In genomic region chr4:3659131-3659530, GRCh38 we compare ENCODE assay signal across 19 cellular contexts.
DNase-seq lines count a peak whose midpoint lies in the region; ATAC-seq and TF ChIP-seq lines count a peak whose summit lies in the region.
"Had no signal": no experiment of that assay in that cellular context is flagged by ENCODE, and none has a peak within 500 bp of the region (broad histone marks: within the 10 kb centered on the region; RNA-seq: fewer than 3 reads in every experiment).

No MANE protein-coding gene starts in this region.

- ATAC-seq in SK-N-SH treated with all-trans-retinoic acid at 6 μM for 48 hours (no peak), Right ventricle myocardium inferior (no peak), HG03432 (IDR thresholded peaks at IDR 0.05; ENCODE audit: unreplicated experiment) (no peak)
- ATAC-seq: PC-3 had no signal

- no peaks in the 10 kb centered on the region for H4K20me1 ChIP-seq in SK-N-SH (ENCODE audit: insufficient read depth)

- peaks cover 24% of the 10 kb centered on the region for H3K4me1 Mint-ChIP-seq in HFFc6 (ENCODE audit: low read depth)
- H3K4me1 Mint-ChIP-seq: CD14-positive monocyte; CD8-positive, alpha-beta memory T cell had no signal

- CTCF ChIA-PET in SK-N-SH (lab: Yijun Ruan, JAX): no interaction called here

- H3K4me3 Mint-ChIP-seq in HFFc6: peak overlapping the region; percentile 51; the same call in 1 of the 2 replicates
- H3K4me3 Mint-ChIP-seq: CD8-positive, alpha-beta memory T cell had no signal

- no peak overlapping the region for H3K9ac ChIP-seq in SK-N-SH

- H3K27ac ChIP-seq in SK-N-SH (ENCODE audit: low read depth in 2 of 2, low read length in 1 of 2): peak overlapping the region in 1 of 2 experiments; percentile 34; a peak in 1 of 4 replicates
- H3K27ac ChIP-seq: SJSA1 had no signal

- H3K9me2 ChIP-seq in SK-N-SH: no peaks in the 10 kb centered on the region

- peaks cover 17% of the 10 kb centered on the region for H3K27me3 Mint-ChIP-seq in HFFc6 (ENCODE audit: insufficient read depth)

- H3K36me3 ChIP-seq in SK-N-SH (replicated peaks in 1 of 2; ENCODE audit: control insufficient read depth in 1 of 2, insufficient read depth in 2 of 2, low read length in 1 of 2): no peaks in the 10 kb centered on the region
- H3K36me3 ChIP-seq: SJSA1 had no signal

- no peaks in the 10 kb centered on the region for H3K36me3 Mint-ChIP-seq in HFFc6 (ENCODE audit: low read depth)
- H3K36me3 Mint-ChIP-seq: CD14-positive monocyte; CD8-positive, alpha-beta memory T cell had no signal

- TF ChIP-seq CTCF in SK-N-SH (IDR thresholded peaks at IDR 0.05) (no peak), HFFc6 (IDR thresholded peaks at IDR 0.05) (no peak)

- no peaks in the 10 kb centered on the region for H3K9me3 ChIP-seq in SK-N-SH
- H3K9me3 ChIP-seq: SJSA1 had no signal

- no peaks in the 10 kb centered on the region for H3F3A ChIP-seq in SK-N-SH (replicated peaks; ENCODE audit: insufficient read depth)

- intact Hi-C loops in Right ventricle myocardium inferior (cut with DNase I): no loop called here

- no peak for TF ChIP-seq EP300 in SK-N-SH (IDR thresholded peaks at IDR 0.05; ENCODE audit: borderline replicate concordance in 1 of 2, low read depth in 1 of 2, low read length in 1 of 2)

- DNase-seq in SK-N-SH (peak; percentile 66), HFFc6 (no peak), retina (peak; percentile 17), Right ventricle myocardium inferior (ENCODE audit: missing footprints) (no peak), HCEC 1CT (no peak)
- DNase-seq: AML-193; CD8-positive, alpha-beta memory T cell; DMS 273 treated with DMSO at 0.1 percent for 48 hours; DMS79; KBM-7; NCI-H1694; NCI-H2029 treated with DMSO at 0.1 percent for 48 hours; NCI-H510A; PC-3; T-helper 1 cell had no signal

- no peak for TF ChIP-seq RAD21 in SK-N-SH (IDR thresholded peaks at IDR 0.05; ENCODE audit: low read length)

- H3K79me2 ChIP-seq in SK-N-SH (ENCODE audit: insufficient read depth): no peaks in the 10 kb centered on the region

- H3K27me3 ChIP-seq in SK-N-SH (ENCODE audit: insufficient read depth): no peaks in the 10 kb centered on the region

- H3K4me3 ChIP-seq in SK-N-SH (ENCODE audit: low read depth in 2 of 2, low read length in 1 of 2): no peak overlapping the region
- H3K4me3 ChIP-seq: SJSA1 had no signal

- no peak overlapping the region for H3K4me2 ChIP-seq in SK-N-SH

- peaks cover 0 to 35% of the 10 kb centered on the region in 2 experiments; a peak in 1 of 4 replicates for H3K4me1 ChIP-seq in SK-N-SH (ENCODE audit: control insufficient read depth in 1 of 2, insufficient read depth in 2 of 2, low read depth in 1 of 2, low read length in 1 of 2)

- POLR2A ChIA-PET in SK-N-SH (lab: Yijun Ruan, JAX): no interaction called here

- H2AFZ ChIP-seq in SK-N-SH (ENCODE audit: low read depth): no peak overlapping the region

- H3K27ac Mint-ChIP-seq in HFFc6: peak overlapping the region; percentile 93; the same call in 1 of the 2 replicates
- H3K27ac Mint-ChIP-seq: CD8-positive, alpha-beta memory T cell had no signal

- no peaks in the 10 kb centered on the region for H3K9me3 Mint-ChIP-seq in HFFc6
- H3K9me3 Mint-ChIP-seq: CD8-positive, alpha-beta memory T cell had no signal

- 46% methylated on average over 8 of the region's 9 CpGs for WGBS in SK-N-SH (ENCODE audit: low lambda C conversion rate)

TF ChIP-seq in SK-N-SH, 30 proteins besides CTCF, POLR2A, EP300 and RAD21:
- TF ChIP-seq MAX (IDR thresholded peaks at IDR 0.05; ENCODE audit: low read depth): no peak
- TF ChIP-seq JUND (IDR thresholded peaks at IDR 0.05): no peak
- no peak for TF ChIP-seq ELF1 (IDR thresholded peaks at IDR 0.05)
- TF ChIP-seq, protein P1, sequence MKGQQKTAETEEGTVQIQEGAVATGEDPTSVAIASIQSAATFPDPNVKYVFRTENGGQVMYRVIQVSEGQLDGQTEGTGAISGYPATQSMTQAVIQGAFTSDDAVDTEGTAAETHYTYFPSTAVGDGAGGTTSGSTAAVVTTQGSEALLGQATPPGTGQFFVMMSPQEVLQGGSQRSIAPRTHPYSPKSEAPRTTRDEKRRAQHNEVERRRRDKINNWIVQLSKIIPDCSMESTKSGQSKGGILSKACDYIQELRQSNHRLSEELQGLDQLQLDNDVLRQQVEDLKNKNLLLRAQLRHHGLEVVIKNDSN (IDR thresholded peaks at IDR 0.05; ENCODE audit: borderline replicate concordance, low read depth): no peak
- no peak for TF ChIP-seq USF2 (IDR thresholded peaks at IDR 0.05; ENCODE audit: borderline replicate concordance, low read depth, low read length)
- TF ChIP-seq CHD2 (IDR thresholded peaks at IDR 0.05; ENCODE audit: low read length, partially characterized antibody): no peak
- TF ChIP-seq RXRA (IDR thresholded peaks at IDR 0.05; ENCODE audit: borderline replicate concordance, low read depth): no peak

TF ChIP-seq in SK-N-SH treated with all-trans-retinoic acid at 6 μM for 48 hours, 23 proteins besides CTCF, POLR2A, EP300 and RAD21:
- no peak for TF ChIP-seq ZFP30 (CRISPR knock-in tag; IDR thresholded peaks at IDR 0.05)
- no peak for TF ChIP-seq TSHZ2 (CRISPR knock-in tag; IDR thresholded peaks at IDR 0.05)
- no peak for TF ChIP-seq ZNF8 (CRISPR knock-in tag; IDR thresholded peaks at IDR 0.05)
- no peak for TF ChIP-seq CSDC2 (CRISPR knock-in tag; IDR thresholded peaks at IDR 0.05)
- no peak for TF ChIP-seq SNAI2 (CRISPR knock-in tag; IDR thresholded peaks at IDR 0.05)
- no peak for TF ChIP-seq ESRRG (CRISPR knock-in tag; IDR thresholded peaks at IDR 0.05)
- TF ChIP-seq PATZ1 (CRISPR knock-in tag; IDR thresholded peaks at IDR 0.05; ENCODE audit: borderline replicate concordance): no peak
- TF ChIP-seq GLIS3 (CRISPR knock-in tag; IDR thresholded peaks at IDR 0.05): no peak
- no peak for TF ChIP-seq TOX (CRISPR knock-in tag; IDR thresholded peaks at IDR 0.05; ENCODE audit: borderline replicate concordance)
- no peak for TF ChIP-seq PPARA (CRISPR knock-in tag; IDR thresholded peaks at IDR 0.05; ENCODE audit: borderline replicate concordance)
- no peak for TF ChIP-seq ZNF70 (CRISPR knock-in tag; IDR thresholded peaks at IDR 0.05)
- TF ChIP-seq RARB (CRISPR knock-in tag; IDR thresholded peaks at IDR 0.05): no peak
- no peak for TF ChIP-seq ZC3H10 (CRISPR knock-in tag; IDR thresholded peaks at IDR 0.05)
- TF ChIP-seq OSR1 (CRISPR knock-in tag; IDR thresholded peaks at IDR 0.05): no peak
- TF ChIP-seq, protein P2, sequence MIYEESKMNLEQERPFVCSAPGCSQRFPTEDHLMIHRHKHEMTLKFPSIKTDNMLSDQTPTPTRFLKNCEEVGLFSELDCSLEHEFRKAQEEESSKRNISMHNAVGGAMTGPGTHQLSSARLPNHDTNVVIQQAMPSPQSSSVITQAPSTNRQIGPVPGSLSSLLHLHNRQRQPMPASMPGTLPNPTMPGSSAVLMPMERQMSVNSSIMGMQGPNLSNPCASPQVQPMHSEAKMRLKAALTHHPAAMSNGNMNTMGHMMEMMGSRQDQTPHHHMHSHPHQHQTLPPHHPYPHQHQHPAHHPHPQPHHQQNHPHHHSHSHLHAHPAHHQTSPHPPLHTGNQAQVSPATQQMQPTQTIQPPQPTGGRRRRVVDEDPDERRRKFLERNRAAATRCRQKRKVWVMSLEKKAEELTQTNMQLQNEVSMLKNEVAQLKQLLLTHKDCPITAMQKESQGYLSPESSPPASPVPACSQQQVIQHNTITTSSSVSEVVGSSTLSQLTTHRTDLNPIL (CRISPR knock-in tag; IDR thresholded peaks at IDR 0.05; ENCODE audit: low read depth): no peak
- TF ChIP-seq ZFP3 (CRISPR knock-in tag; IDR thresholded peaks at IDR 0.05): no peak
TF ChIP-seq in SK-N-SH treated with all-trans-retinoic acid at 6 μM for 48 hours: peak in this region for 0.

Comparison
In these comparisons a context has a peak if more than half of its experiments do, and no peak if none do; other contexts are left out.
1. DNase-seq: peak in SK-N-SH (single experiment) and retina (single experiment); none in HFFc6 (single experiment), Right ventricle myocardium inferior (single experiment) and HCEC 1CT (single experiment).